9 cellular contexts compared by ENCODE assay signal in the genomic region with DNA sequence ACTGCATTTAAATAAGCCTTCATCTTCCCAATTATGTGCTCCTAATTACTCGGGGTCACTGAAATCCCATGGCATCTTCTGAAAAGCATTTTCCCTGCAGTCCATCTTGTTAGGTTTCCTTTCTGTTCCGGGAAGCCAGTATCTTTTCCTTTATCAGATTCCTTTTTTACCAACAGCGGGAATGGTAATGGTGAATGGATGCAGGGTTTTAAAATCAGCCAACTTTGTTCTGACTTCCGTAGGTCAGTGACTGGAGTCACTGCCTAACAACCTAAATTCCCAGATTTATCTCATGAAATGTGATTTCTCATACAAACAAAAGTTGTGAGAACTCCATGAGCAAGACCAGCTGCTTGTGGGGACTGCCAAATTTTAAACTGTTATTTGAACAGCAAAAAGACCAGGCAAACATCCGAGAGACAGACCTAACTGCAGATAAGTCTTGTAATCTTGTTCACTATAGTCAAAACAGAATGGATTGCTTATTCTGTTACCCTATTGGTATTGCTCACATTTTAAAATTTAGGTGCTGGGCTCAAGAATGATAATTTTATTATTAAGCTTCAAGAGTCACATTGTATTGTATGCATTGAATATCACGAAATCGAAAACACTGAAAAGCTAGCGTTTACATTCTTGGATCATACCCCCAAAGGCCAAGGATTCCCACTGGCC. TPM values are rescaled to one million over a fixed set of nuclear protein-coding genes. Genes with fewer than 3 reads are reported as not detected.
DNase-seq lines count a peak whose midpoint lies in the region; ATAC-seq and TF ChIP-seq lines count a peak whose summit lies in the region.
"Had no signal": no experiment of that assay in that cellular context is flagged by ENCODE, and none has a peak within 500 bp of the region (broad histone marks: within the 10 kb centered on the region; RNA-seq: fewer than 3 reads in every experiment).

No MANE protein-coding gene starts in this region.

- intact Hi-C loops in esophagus squamous epithelium (cut with DNase I) = loop anchor here (10.0 kb wide), 1 partner anchor 158 kb away; a partner anchor contains a TSS
- intact Hi-C loops in natural killer cell (cut with micrococcal nuclease) = loop anchor here (5.0 kb wide), 1 partner anchor 815 kb away; a partner anchor contains a TSS

- peak overlapping the region; percentile 39 to 83 for H3K27ac Mint-ChIP-seq in natural killer cell

- POLR2A ChIA-PET in RWPE1 (lab: Yijun Ruan, JAX; ENCODE audit: low non-redundant PET) = no interaction called here

- H3K9me3 Mint-ChIP-seq in natural killer cell = no peaks in the 10 kb centered on the region

- WGBS in esophagus squamous epithelium, 2 donors = 52 to 54% methylated on average over 8 of the region's 8 CpGs

- no peak for TF ChIP-seq CTCF in RWPE1 (conservative IDR thresholded peaks at IDR 0.05; ENCODE audit: low read depth)
- no peak for TF ChIP-seq CTCF in esophagus squamous epithelium (IDR thresholded peaks at IDR 0.05)
- TF ChIP-seq CTCF in natural killer cell (IDR thresholded peaks at IDR 0.05) = no peak

- DNase-seq in AG08395 (ENCODE audit: low spot score) = peak; percentile 7
- DNase-seq in RWPE1 (ENCODE audit: low spot score) = no peak
- no peak for DNase-seq in esophagus squamous epithelium (lab: John Stamatoyannopoulos, UW)
- no peak for DNase-seq in natural killer cell
- DNase-seq in iPS-NIHi7 (ENCODE audit: extremely low spot score) = no peak
- no peak for DNase-seq in RPMI8226
- DNase-seq in COLO668 (lab: John Stamatoyannopoulos, UW; ENCODE audit: unreplicated experiment) = no peak
- DNase-seq: activated effector memory CD4-positive, alpha-beta T cell treated with anti-CD3 and anti-CD28 coated beads, Interleukin-2, amount 50 U/mL, for 16 hours had no signal

- H3K4me1 ChIP-seq in esophagus squamous epithelium = peaks cover 7 to 65% (median 8%) of the 10 kb centered on the region in 3 donors

- peak overlapping the region; percentile 71 for H3K27ac ChIP-seq in RWPE1
- H3K27ac ChIP-seq in esophagus squamous epithelium = peak overlapping the region in 3 of 4 donors; percentile 87 to 90 (median 89)

- peak overlapping the region; percentile 85 for H3K4me3 Mint-ChIP-seq in natural killer cell

- H3K4me3 ChIP-seq in esophagus squamous epithelium = peak overlapping the region; percentile 68 to 91 (median 85)

- no peak for TF ChIP-seq POLR2A in esophagus squamous epithelium (IDR thresholded peaks at IDR 0.05)

- no peaks in the 10 kb centered on the region for H3K36me3 ChIP-seq in esophagus squamous epithelium

- peaks cover 27 to 33% of the 10 kb centered on the region in 2 donors for H3K27me3 Mint-ChIP-seq in natural killer cell (ENCODE audit: low read depth in 2 of 2)

- H3K36me3 Mint-ChIP-seq in natural killer cell = no peaks in the 10 kb centered on the region

- H3K27me3 ChIP-seq in esophagus squamous epithelium = no peaks in the 10 kb centered on the region

- no peaks in the 10 kb centered on the region for H3K9me3 ChIP-seq in esophagus squamous epithelium

- H3K4me1 Mint-ChIP-seq in natural killer cell = peaks cover 13 to 25% of the 10 kb centered on the region in 2 donors

- CTCF ChIA-PET in RWPE1 (lab: Yijun Ruan, JAX) = no interaction called here

- ATAC-seq in natural killer cell = no peak
- ATAC-seq in HG03378 (IDR thresholded peaks at IDR 0.05; ENCODE audit: unreplicated experiment) = no peak

RNA-seq across cellular contexts. Expression of a gene that starts 1.2 kb away (rescaled TPM):
- total RNA-seq in esophagus squamous epithelium (10 to 100 TPM in 1 of 4 donors, 1 to 10 TPM in 3; 1.8 to 11.8 (median 7.6) TPM), natural killer cell (10 to 100 TPM in 2 of 3 donors, 1 to 10 TPM in 1; 8.8 to 15.3 (median 15.2) TPM)
